ENCODE assay signal across 8 cellular contexts in genomic region chr18:61581578-61582204, GRCh38.
DNase-seq lines count a peak whose midpoint lies in the region; ATAC-seq and TF ChIP-seq lines count a peak whose summit lies in the region.

No MANE protein-coding gene starts in this region.

- no peaks in the 10 kb centered on the region for H3K9me3 Mint-ChIP-seq in activated naive CD4-positive, alpha-beta T cell treated with anti-CD3 and anti-CD28 coated beads, Interleukin-2, amount 50 U/mL, for 72 hours

- intact Hi-C loops in Right ventricle myocardium superior (cut with DNase I), result loop anchor here (10.0 kb wide), 1 partner anchor 313 kb away; the partner anchor contains the start of gene RNF152
- intact Hi-C loops in ovary (cut with DNase I), result loop anchor here in 2 of 4 donors (5.0 kb wide), 3 partner anchors 311 to 551 kb away; partner anchors contain the start of gene RNF152 (in 2 of the 2)

- TF ChIP-seq EP300 in ovary (IDR thresholded peaks at IDR 0.05) (no peak), tibial nerve (IDR thresholded peaks at IDR 0.05) (no peak)

- TF ChIP-seq POLR2A in ovary (IDR thresholded peaks at IDR 0.05) (no peak), tibial nerve (IDR thresholded peaks at IDR 0.05) (no peak)

- H3K27ac ChIP-seq in SK-N-MC (no peak overlapping the region), ovary (peak overlapping the region; percentile 5 to 57), tibial nerve (peak overlapping the region in 2 of 4 donors; percentile 39 to 82)

- H3K4me3 ChIP-seq in SK-N-MC (peak overlapping the region; percentile 47), ovary (peak overlapping the region; percentile 42), tibial nerve (peak overlapping the region; percentile 8 to 49 (median 29))

- H3K9me3 ChIP-seq in SK-N-MC (ENCODE audit: low read depth, low read length) (no peaks in the 10 kb centered on the region), ovary (no peaks in the 10 kb centered on the region), tibial nerve (no peaks in the 10 kb centered on the region)

- peak; percentile 87 for DNase-seq in DMS53 (lab: John Stamatoyannopoulos, UW)
- peak; percentile 16 for DNase-seq in KG1 (lab: John Stamatoyannopoulos, UW)
- DNase-seq in SK-N-MC (ENCODE audit: low read depth, low spot score), result no peak
- DNase-seq in activated naive CD4-positive, alpha-beta T cell treated with anti-CD3 and anti-CD28 coated beads, Interleukin-2, amount 50 U/mL, for 72 hours (ENCODE audit: low spot score in 2 of 2), result peak; percentile 59 to 80
- peak; percentile 88 for DNase-seq in Right ventricle myocardium superior
- peak; percentile 65 to 88 (median 80) for DNase-seq in ovary
- peak; percentile 65 to 77 for DNase-seq in tibial nerve (ENCODE audit: low spot score in 2 of 2)

- TF ChIP-seq CTCF in ovary (IDR thresholded peaks at IDR 0.05), result peak; percentile 81 to 99 (median 91)
- peak; percentile 90 to 97 (median 94) for TF ChIP-seq CTCF in tibial nerve (IDR thresholded peaks at IDR 0.05)

- H3K27me3 ChIP-seq in ovary (no peaks in the 10 kb centered on the region), tibial nerve (no peaks in the 10 kb centered on the region)

- H3K36me3 ChIP-seq in SK-N-MC (ENCODE audit: insufficient read depth, low read length), result no peaks in the 10 kb centered on the region
- no peaks in the 10 kb centered on the region for H3K36me3 ChIP-seq in ovary
- H3K36me3 ChIP-seq in tibial nerve, result no peaks in the 10 kb centered on the region

- no peaks in the 10 kb centered on the region for H3K36me3 Mint-ChIP-seq in activated naive CD4-positive, alpha-beta T cell treated with anti-CD3 and anti-CD28 coated beads, Interleukin-2, amount 50 U/mL, for 72 hours

- no peak overlapping the region for H3K9ac ChIP-seq in SK-N-MC (ENCODE audit: insufficient read length)

- 3 to 6% (median 5%) methylated on average over 22 of the region's 22 CpGs for WGBS in ovary, 3 donors
- 3 to 5% methylated on average over 21 to 22 of the region's 22 CpGs for WGBS in tibial nerve, 2 donors

- peak; percentile 94 for ATAC-seq in GM21576 (IDR thresholded peaks at IDR 0.05; ENCODE audit: unreplicated experiment)
- peak; percentile 72 to 92 for ATAC-seq in activated naive CD4-positive, alpha-beta T cell treated with anti-CD3 and anti-CD28 coated beads, Interleukin-2, amount 50 U/mL, for 72 hours
- ATAC-seq in Right ventricle myocardium superior (ENCODE audit: poor library complexity), result peak; percentile 95

- H3K4me1 ChIP-seq in ovary (ENCODE audit: insufficient read depth) (peaks cover 2% of the 10 kb centered on the region), tibial nerve (peaks cover 0 to 21% (median 0%) of the 10 kb centered on the region in 4 donors)

- H3K27ac Mint-ChIP-seq in activated naive CD4-positive, alpha-beta T cell treated with anti-CD3 and anti-CD28 coated beads, Interleukin-2, amount 50 U/mL, for 72 hours, result no peak overlapping the region
